In the genomic region with DNA sequence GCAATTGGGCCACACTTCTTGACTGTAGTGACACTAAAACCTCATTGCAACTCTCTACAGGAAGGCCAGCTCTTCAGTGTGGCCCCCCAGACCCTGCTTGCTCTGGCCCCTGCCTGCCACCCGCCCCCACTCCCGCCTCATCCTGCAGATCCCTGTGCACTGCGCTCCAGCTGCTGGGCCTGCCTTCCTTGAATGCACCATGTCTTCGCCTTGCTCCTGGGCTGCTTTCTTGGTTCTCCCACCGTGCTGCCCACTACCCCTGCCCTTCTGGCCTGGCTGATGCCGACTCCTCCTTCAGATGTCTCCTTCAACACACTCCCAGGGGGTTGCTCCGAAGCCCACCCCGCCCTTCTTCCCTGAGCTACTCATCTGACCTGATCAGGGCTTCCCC, we compare ENCODE assay signal across 9 cellular contexts.
A peak's percentile ranks its signal among the peaks of the same experiment; 100 is the strongest.
DNase-seq lines count a peak whose midpoint lies in the region; ATAC-seq and TF ChIP-seq lines count a peak whose summit lies in the region.
"Had no signal": no experiment of that assay in that cellular context is flagged by ENCODE, and none has a peak within 500 bp of the region (broad histone marks: within the 10 kb centered on the region; RNA-seq: fewer than 3 reads in every experiment).

No MANE protein-coding gene starts in this region.

- no peaks in the 10 kb centered on the region for H3K27me3 ChIP-seq in SK-N-SH (ENCODE audit: insufficient read depth)
- no peaks in the 10 kb centered on the region for H3K27me3 ChIP-seq in mammary epithelial cell (ENCODE audit: insufficient read depth, low read length)
- H3K27me3 ChIP-seq in mucosa of stomach (ENCODE audit: control insufficient read depth, insufficient read depth, low read length) = no peaks in the 10 kb centered on the region
- no peaks in the 10 kb centered on the region for H3K27me3 ChIP-seq in tibial artery

- H3K9ac ChIP-seq in SK-N-SH = peak overlapping the region; percentile 85
- H3K9ac ChIP-seq in mammary epithelial cell (ENCODE audit: insufficient read depth, low read length) = peak overlapping the region; percentile 89
- peak overlapping the region; percentile 37 for H3K9ac ChIP-seq in mucosa of stomach (ENCODE audit: low read length)

- H2AFZ ChIP-seq in SK-N-SH (ENCODE audit: low read depth) (no peak overlapping the region), mammary epithelial cell (ENCODE audit: low read depth, low read length) (peak overlapping the region; percentile 69)

- H3K4me2 ChIP-seq in SK-N-SH = peak overlapping the region; percentile 84
- peak overlapping the region; percentile 38 for H3K4me2 ChIP-seq in mammary epithelial cell (ENCODE audit: insufficient read depth, low read depth, low read length)

- POLR2A ChIA-PET in SK-N-SH (lab: Yijun Ruan, JAX) = interaction anchor here (1.0 to 3.5 kb wide), 9 partner anchors 8 to 148 kb away, joined by 3 to 50 read pairs (median 5); a partner anchor contains a TSS

- peaks cover 54% of the 10 kb centered on the region for H3F3A ChIP-seq in SK-N-SH (replicated peaks; ENCODE audit: insufficient read depth)

- dilution Hi-C loops in mammary epithelial cell (cut with HindIII; ENCODE audit: low sequenced_read_pairs) = no loop called here

- TF ChIP-seq CTCF in SK-N-SH (IDR thresholded peaks at IDR 0.05) (no peak), mammary epithelial cell (conservative IDR thresholded peaks at IDR 0.05 in 1 of 2, IDR thresholded peaks at IDR 0.05 in 1 of 2; ENCODE audit: extremely low read depth in 1 of 2, insufficient read depth in 1 of 2, low read depth in 1 of 2, low read length in 2 of 2) (no peak), tibial artery (IDR thresholded peaks at IDR 0.05) (no peak)

- peaks cover 25 to 27% of the 10 kb centered on the region in 2 experiments for H3K4me1 ChIP-seq in SK-N-SH (ENCODE audit: control insufficient read depth in 1 of 2, insufficient read depth in 2 of 2, low read depth in 1 of 2, low read length in 1 of 2)
- peaks cover 34% of the 10 kb centered on the region for H3K4me1 ChIP-seq in mammary epithelial cell (ENCODE audit: insufficient read depth, low read length)
- peaks cover 24% of the 10 kb centered on the region for H3K4me1 ChIP-seq in mucosa of stomach (ENCODE audit: control insufficient read depth, insufficient read depth, low read length)
- H3K4me1 ChIP-seq in tibial artery = peaks cover 0 to 23% (median 19%) of the 10 kb centered on the region in 4 donors

- H3K4me3 ChIP-seq in SK-N-SH (ENCODE audit: low read depth in 2 of 2, low read length in 1 of 2) = no peak overlapping the region
- H3K4me3 ChIP-seq in mammary epithelial cell (replicated peaks in 1 of 3; ENCODE audit: insufficient read depth in 1 of 3, low read depth in 2 of 3, low read length in 3 of 3) = no peak overlapping the region
- no peak overlapping the region for H3K4me3 ChIP-seq in mucosa of stomach (ENCODE audit: low read length)
- peak overlapping the region; percentile 45 to 58 for H3K4me3 ChIP-seq in tibial artery

- H4K20me1 ChIP-seq in SK-N-SH (ENCODE audit: insufficient read depth) (no peaks in the 10 kb centered on the region), mammary epithelial cell (ENCODE audit: insufficient read depth, low read length) (no peaks in the 10 kb centered on the region)

- no peaks in the 10 kb centered on the region for H3K36me3 ChIP-seq in SK-N-SH (replicated peaks in 1 of 2; ENCODE audit: control insufficient read depth in 1 of 2, insufficient read depth in 2 of 2, low read length in 1 of 2)
- no peaks in the 10 kb centered on the region for H3K36me3 ChIP-seq in mammary epithelial cell (ENCODE audit: insufficient read depth, low read length)
- no peaks in the 10 kb centered on the region for H3K36me3 ChIP-seq in mucosa of stomach (ENCODE audit: control insufficient read depth, insufficient read depth, low read length)
- H3K36me3 ChIP-seq in tibial artery = no peaks in the 10 kb centered on the region

- intact Hi-C loops in mammary epithelial cell (cut with micrococcal nuclease) (loop anchor here (2.0 kb wide), 1 partner anchor 66 kb away; no protein-coding TSS in a partner anchor), tibial artery (cut with DNase I; ENCODE audit: low total_unique reads) (no loop called here)

- H3K9me3 ChIP-seq in SK-N-SH = no peaks in the 10 kb centered on the region
- no peaks in the 10 kb centered on the region for H3K9me3 ChIP-seq in mammary epithelial cell (replicated peaks; ENCODE audit: insufficient read depth, low read length)
- no peaks in the 10 kb centered on the region for H3K9me3 ChIP-seq in mucosa of stomach (ENCODE audit: control insufficient read depth, low read length)
- H3K9me3 ChIP-seq in tibial artery = no peaks in the 10 kb centered on the region

- TF ChIP-seq EP300 in SK-N-SH (IDR thresholded peaks at IDR 0.05; ENCODE audit: borderline replicate concordance in 1 of 2, low read depth in 1 of 2, low read length in 1 of 2) = no peak

- BruUV-seq in mammary epithelial cell (replicated peaks; lab: Mats Ljungman, UMichigan) = no TSS peak

- no peak for ATAC-seq in SK-N-SH treated with all-trans-retinoic acid at 6 μM for 48 hours
- ATAC-seq in HG02642 (IDR thresholded peaks at IDR 0.05; ENCODE audit: poor library complexity, unreplicated experiment) = no peak
- ATAC-seq: activated CD8-positive, alpha-beta memory T cell treated with anti-CD3 and anti-CD28 coated beads, Interleukin-2, amount 10 ng/mL, durations not matched to agents 7 days and 5 days had no signal

- H3K27ac ChIP-seq in SK-N-SH (ENCODE audit: low read depth in 2 of 2, low read length in 1 of 2) (peak overlapping the region; percentile 98 to 100), mammary epithelial cell (ENCODE audit: insufficient read depth, low read depth, low read length) (peak overlapping the region; percentile 94), tibial artery (peak overlapping the region; percentile 60 to 74)

- WGBS in SK-N-SH (ENCODE audit: low lambda C conversion rate) = 89% methylated on average over 8 of the region's 8 CpGs
- 82% methylated on average over 4 of the region's 8 CpGs for WGBS in mammary epithelial cell (ENCODE audit: low coverage, missing lambda C conversion rate)

- DNase-seq in SK-N-SH = no peak
- no peak for DNase-seq in mammary epithelial cell
- no peak for DNase-seq in tibial artery
- DNase-seq in SKM-1 (lab: John Stamatoyannopoulos, UW; ENCODE audit: unreplicated experiment) = no peak
- DNase-seq in activated effector memory CD4-positive, alpha-beta T cell treated with anti-CD3 and anti-CD28 coated beads, Interleukin-2, amount 50 U/mL, for 16 hours = no peak
- DNase-seq: activated CD8-positive, alpha-beta memory T cell treated with anti-CD3 and anti-CD28 coated beads, Interleukin-2, amount 10 ng/mL, durations not matched to agents 7 days and 5 days had no signal

- H3K9me2 ChIP-seq in SK-N-SH = no peaks in the 10 kb centered on the region

- CTCF ChIA-PET in SK-N-SH (lab: Yijun Ruan, JAX) (interaction anchor here (0.9 to 1.7 kb wide), 3 partner anchors 90 to 137 kb away, joined by 4 to 5 read pairs (median 4); no protein-coding TSS in a partner anchor), mammary epithelial cell (lab: Charles Lee; ENCODE audit: low non-redundant PET) (no interaction called here)

- in situ Hi-C loops in mammary epithelial cell (cut with MboI; ENCODE audit: low sequenced_read_pairs in 2 of 2) = no loop called here

- TF ChIP-seq RAD21 in SK-N-SH (IDR thresholded peaks at IDR 0.05; ENCODE audit: low read length) = no peak

- H3K79me2 ChIP-seq in SK-N-SH (ENCODE audit: insufficient read depth) = peaks cover 58% of the 10 kb centered on the region
- peaks cover 35% of the 10 kb centered on the region for H3K79me2 ChIP-seq in mammary epithelial cell (ENCODE audit: insufficient read depth, low read length)

TF ChIP-seq in SK-N-SH, 30 proteins besides CTCF, POLR2A, EP300 and RAD21 (continues in another document):
- TF ChIP-seq JUND (IDR thresholded peaks at IDR 0.05) (no peak), SIN3A (IDR thresholded peaks at IDR 0.05; ENCODE audit: borderline replicate concordance, low read depth, low read length) (no peak)
- TF ChIP-seq, protein P1, sequence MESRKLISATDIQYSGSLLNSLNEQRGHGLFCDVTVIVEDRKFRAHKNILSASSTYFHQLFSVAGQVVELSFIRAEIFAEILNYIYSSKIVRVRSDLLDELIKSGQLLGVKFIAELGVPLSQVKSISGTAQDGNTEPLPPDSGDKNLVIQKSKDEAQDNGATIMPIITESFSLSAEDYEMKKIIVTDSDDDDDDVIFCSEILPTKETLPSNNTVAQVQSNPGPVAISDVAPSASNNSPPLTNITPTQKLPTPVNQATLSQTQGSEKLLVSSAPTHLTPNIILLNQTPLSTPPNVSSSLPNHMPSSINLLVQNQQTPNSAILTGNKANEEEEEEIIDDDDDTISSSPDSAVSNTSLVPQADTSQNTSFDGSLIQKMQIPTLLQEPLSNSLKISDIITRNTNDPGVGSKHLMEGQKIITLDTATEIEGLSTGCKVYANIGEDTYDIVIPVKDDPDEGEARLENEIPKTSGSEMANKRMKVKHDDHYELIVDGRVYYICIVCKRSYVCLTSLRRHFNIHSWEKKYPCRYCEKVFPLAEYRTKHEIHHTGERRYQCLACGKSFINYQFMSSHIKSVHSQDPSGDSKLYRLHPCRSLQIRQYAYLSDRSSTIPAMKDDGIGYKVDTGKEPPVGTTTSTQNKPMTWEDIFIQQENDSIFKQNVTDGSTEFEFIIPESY (IDR thresholded peaks at IDR 0.05; ENCODE audit: borderline replicate concordance, low read depth) = no peak

TF ChIP-seq in SK-N-SH treated with all-trans-retinoic acid at 6 μM for 48 hours, 23 proteins besides CTCF, POLR2A, EP300 and RAD21:
- TF ChIP-seq ZNF8 (CRISPR knock-in tag; IDR thresholded peaks at IDR 0.05) = no peak
- TF ChIP-seq ZFP3 (CRISPR knock-in tag; IDR thresholded peaks at IDR 0.05) = no peak
TF ChIP-seq in SK-N-SH treated with all-trans-retinoic acid at 6 μM for 48 hours: peak in this region for 0.

Comparison
In these comparisons a context has a peak if more than half of its experiments do, and no peak if none do; other contexts are left out.
1. H3K4me3 ChIP-seq: peak in tibial artery (2 of 2); none in SK-N-SH (0 of 2), mammary epithelial cell (0 of 3) and mucosa of stomach (single experiment).
2. H3K9ac ChIP-seq: peak in every context shown above with its lines; median percentile 89 in mammary epithelial cell; 85 in SK-N-SH; 37 in mucosa of stomach.
3. Peak in every context shown above with its lines, with median percentiles within 50 percentile points of each other: H3K27ac ChIP-seq.